1 cellular context compared by ENCODE assay signal in the genomic region with DNA sequence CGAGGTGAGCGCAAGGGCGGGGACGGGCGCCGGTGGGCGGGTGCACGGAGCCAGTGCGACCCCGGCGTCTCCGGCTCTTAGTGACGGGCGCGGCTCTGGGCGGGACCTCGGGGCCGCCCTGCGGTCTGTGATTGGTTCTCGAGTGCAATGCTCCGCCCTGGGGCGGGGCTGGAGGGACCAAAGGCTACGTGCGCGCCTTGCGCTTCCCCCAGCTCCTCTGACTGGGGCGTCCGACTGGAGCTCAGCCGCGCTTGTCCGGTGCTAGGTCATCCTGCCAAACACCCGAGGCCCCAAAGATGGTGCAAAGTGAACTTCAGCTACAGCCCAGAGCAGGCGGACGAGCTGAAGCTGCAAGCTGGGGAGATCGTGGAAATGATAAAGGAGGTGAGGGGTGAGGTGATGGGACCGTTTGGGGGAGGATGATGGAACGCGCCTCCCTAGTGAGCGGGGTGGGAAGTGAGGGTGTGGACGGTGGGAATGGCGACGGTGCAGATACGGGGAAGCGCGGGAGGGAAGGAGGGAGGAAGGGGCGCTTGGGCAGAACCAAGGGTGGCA.
TF ChIP-seq lines count a peak whose summit lies in the region.

No MANE protein-coding gene starts in this region.

TF ChIP-seq in HepG2, 621 proteins besides CTCF, POLR2A, EP300 and RAD21 (continued from another document and continues in another):
- TF ChIP-seq YEATS4 (CRISPR knock-in tag; IDR thresholded peaks at IDR 0.05; ENCODE audit: borderline replicate concordance) (no peak; the same call in 1 of the 2 replicates), RNF2 (conservative IDR thresholded peaks at IDR 0.05; ENCODE audit: low read depth) (no peak; the same call in 1 of the 2 replicates), RFXAP (CRISPR knock-in tag; IDR thresholded peaks at IDR 0.05; ENCODE audit: borderline replicate concordance) (no peak; the same call in 1 of the 2 replicates), NFE2L1 (CRISPR knock-in tag; IDR thresholded peaks at IDR 0.05; ENCODE audit: borderline replicate concordance) (no peak), CREB3 (CRISPR knock-in tag; IDR thresholded peaks at IDR 0.05) (no peak), SNAPC5 (CRISPR knock-in tag; IDR thresholded peaks at IDR 0.05; ENCODE audit: borderline replicate concordance) (no peak), NFIB (CRISPR knock-in tag; IDR thresholded peaks at IDR 0.05; ENCODE audit: borderline replicate concordance) (no peak), RARA (CRISPR knock-in tag; IDR thresholded peaks at IDR 0.05) (no peak), ZNF335 (CRISPR knock-in tag; IDR thresholded peaks at IDR 0.05) (0 out of 2 replicates have a peak, but pooled peaks have one; percentile 16), ZSCAN12 (CRISPR knock-in tag; IDR thresholded peaks at IDR 0.05) (no peak), ATAD3A (CRISPR knock-in tag; IDR thresholded peaks at IDR 0.05) (no peak), ZNF674 (CRISPR knock-in tag; IDR thresholded peaks at IDR 0.05; ENCODE audit: low read depth) (no peak), KLF11 (CRISPR knock-in tag; IDR thresholded peaks at IDR 0.05) (no peak), RELA (CRISPR knock-in tag; IDR thresholded peaks at IDR 0.05) (no peak), ZNF547 (CRISPR knock-in tag; IDR thresholded peaks at IDR 0.05) (peak; percentile 72; the same call in 1 of the 2 replicates), BORCS8-MEF2B (CRISPR knock-in tag; IDR thresholded peaks at IDR 0.05) (peak; percentile 64; the same call in 1 of the 2 replicates), MBNL3 (CRISPR knock-in tag; conservative IDR thresholded peaks at IDR 0.05) (no peak), ZNF230 (CRISPR knock-in tag; IDR thresholded peaks at IDR 0.05) (no peak), ARNT (IDR thresholded peaks at IDR 0.05) (no peak), GABPA (IDR thresholded peaks at IDR 0.05; ENCODE audit: low read depth, low read length) (no peak), GABPA (CRISPR knock-in tag; IDR thresholded peaks at IDR 0.05; ENCODE audit: low read depth) (no peak), NCOA5 (CRISPR knock-in tag; IDR thresholded peaks at IDR 0.05) (no peak), IRF2 (CRISPR knock-in tag; IDR thresholded peaks at IDR 0.05) (0 out of 2 replicates have a peak, but pooled peaks have one; percentile 56), CREBL2 (CRISPR knock-in tag; IDR thresholded peaks at IDR 0.05; ENCODE audit: borderline replicate concordance) (no peak), ZFY (CRISPR knock-in tag; IDR thresholded peaks at IDR 0.05) (no peak; the same call in 1 of the 2 replicates), ZNF382 (CRISPR knock-in tag; IDR thresholded peaks at IDR 0.05; ENCODE audit: borderline replicate concordance) (no peak), MAZ (IDR thresholded peaks at IDR 0.05; ENCODE audit: borderline replicate concordance, low read depth, low read length) (no peak), MAZ (CRISPR knock-in tag; IDR thresholded peaks at IDR 0.05; ENCODE audit: low read depth) (peak; percentile 90), WIZ (CRISPR knock-in tag; IDR thresholded peaks at IDR 0.05) (no peak), ZNF569 (CRISPR knock-in tag; IDR thresholded peaks at IDR 0.05; ENCODE audit: borderline replicate concordance) (no peak), GABPB1 (CRISPR knock-in tag; IDR thresholded peaks at IDR 0.05) (peak; percentile 59; the same call in 1 of the 2 replicates), ZNF878 (CRISPR knock-in tag; IDR thresholded peaks at IDR 0.05) (no peak), ZNF501 (CRISPR knock-in tag; IDR thresholded peaks at IDR 0.05) (0 out of 2 replicates have a peak, but pooled peaks have one; percentile 6), ZNF746 (CRISPR knock-in tag; IDR thresholded peaks at IDR 0.05) (no peak), TBX2 (CRISPR knock-in tag; IDR thresholded peaks at IDR 0.05; ENCODE audit: borderline replicate concordance) (peak; percentile 79), CSRNP1 (CRISPR knock-in tag; IDR thresholded peaks at IDR 0.05) (no peak), SRF (IDR thresholded peaks at IDR 0.05; ENCODE audit: low read depth, low read length) (no peak), ZNF124 (CRISPR knock-in tag; IDR thresholded peaks at IDR 0.05) (no peak), CBX5 (CRISPR knock-in tag; IDR thresholded peaks at IDR 0.05; ENCODE audit: borderline replicate concordance) (no peak), SETDB1 (CRISPR knock-in tag; IDR thresholded peaks at IDR 0.05; ENCODE audit: borderline replicate concordance) (no peak), ZBTB1 (CRISPR knock-in tag; IDR thresholded peaks at IDR 0.05; ENCODE audit: borderline replicate concordance) (no peak), ATF5 (CRISPR knock-in tag; IDR thresholded peaks at IDR 0.05; ENCODE audit: low read depth) (no peak), TP53 (CRISPR knock-in tag; conservative IDR thresholded peaks at IDR 0.05) (no peak), PPARG (CRISPR knock-in tag; conservative IDR thresholded peaks at IDR 0.05) (peak; percentile 59; the same call in 1 of the 2 replicates), FOXP1 (IDR thresholded peaks at IDR 0.05) (no peak), FOXP1 (CRISPR knock-in tag; IDR thresholded peaks at IDR 0.05) (no peak)
- TF ChIP-seq, protein P1, sequence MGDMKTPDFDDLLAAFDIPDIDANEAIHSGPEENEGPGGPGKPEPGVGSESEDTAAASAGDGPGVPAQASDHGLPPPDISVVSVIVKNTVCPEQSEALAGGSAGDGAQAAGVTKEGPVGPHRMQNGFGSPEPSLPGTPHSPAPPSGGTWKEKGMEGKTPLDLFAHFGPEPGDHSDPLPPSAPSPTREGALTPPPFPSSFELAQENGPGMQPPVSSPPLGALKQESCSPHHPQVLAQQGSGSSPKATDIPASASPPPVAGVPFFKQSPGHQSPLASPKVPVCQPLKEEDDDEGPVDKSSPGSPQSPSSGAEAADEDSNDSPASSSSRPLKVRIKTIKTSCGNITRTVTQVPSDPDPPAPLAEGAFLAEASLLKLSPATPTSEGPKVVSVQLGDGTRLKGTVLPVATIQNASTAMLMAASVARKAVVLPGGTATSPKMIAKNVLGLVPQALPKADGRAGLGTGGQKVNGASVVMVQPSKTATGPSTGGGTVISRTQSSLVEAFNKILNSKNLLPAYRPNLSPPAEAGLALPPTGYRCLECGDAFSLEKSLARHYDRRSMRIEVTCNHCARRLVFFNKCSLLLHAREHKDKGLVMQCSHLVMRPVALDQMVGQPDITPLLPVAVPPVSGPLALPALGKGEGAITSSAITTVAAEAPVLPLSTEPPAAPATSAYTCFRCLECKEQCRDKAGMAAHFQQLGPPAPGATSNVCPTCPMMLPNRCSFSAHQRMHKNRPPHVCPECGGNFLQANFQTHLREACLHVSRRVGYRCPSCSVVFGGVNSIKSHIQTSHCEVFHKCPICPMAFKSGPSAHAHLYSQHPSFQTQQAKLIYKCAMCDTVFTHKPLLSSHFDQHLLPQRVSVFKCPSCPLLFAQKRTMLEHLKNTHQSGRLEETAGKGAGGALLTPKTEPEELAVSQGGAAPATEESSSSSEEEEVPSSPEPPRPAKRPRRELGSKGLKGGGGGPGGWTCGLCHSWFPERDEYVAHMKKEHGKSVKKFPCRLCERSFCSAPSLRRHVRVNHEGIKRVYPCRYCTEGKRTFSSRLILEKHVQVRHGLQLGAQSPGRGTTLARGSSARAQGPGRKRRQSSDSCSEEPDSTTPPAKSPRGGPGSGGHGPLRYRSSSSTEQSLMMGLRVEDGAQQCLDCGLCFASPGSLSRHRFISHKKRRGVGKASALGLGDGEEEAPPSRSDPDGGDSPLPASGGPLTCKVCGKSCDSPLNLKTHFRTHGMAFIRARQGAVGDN (CRISPR knock-in tag; IDR thresholded peaks at IDR 0.05), result peak; percentile 73
- TF ChIP-seq, protein P2, sequence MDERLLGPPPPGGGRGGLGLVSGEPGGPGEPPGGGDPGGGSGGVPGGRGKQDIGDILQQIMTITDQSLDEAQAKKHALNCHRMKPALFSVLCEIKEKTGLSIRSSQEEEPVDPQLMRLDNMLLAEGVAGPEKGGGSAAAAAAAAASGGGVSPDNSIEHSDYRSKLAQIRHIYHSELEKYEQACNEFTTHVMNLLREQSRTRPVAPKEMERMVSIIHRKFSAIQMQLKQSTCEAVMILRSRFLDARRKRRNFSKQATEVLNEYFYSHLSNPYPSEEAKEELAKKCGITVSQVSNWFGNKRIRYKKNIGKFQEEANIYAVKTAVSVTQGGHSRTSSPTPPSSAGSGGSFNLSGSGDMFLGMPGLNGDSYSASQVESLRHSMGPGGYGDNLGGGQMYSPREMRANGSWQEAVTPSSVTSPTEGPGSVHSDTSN (CRISPR knock-in tag; IDR thresholded peaks at IDR 0.05), result no peak
- TF ChIP-seq, protein P3, sequence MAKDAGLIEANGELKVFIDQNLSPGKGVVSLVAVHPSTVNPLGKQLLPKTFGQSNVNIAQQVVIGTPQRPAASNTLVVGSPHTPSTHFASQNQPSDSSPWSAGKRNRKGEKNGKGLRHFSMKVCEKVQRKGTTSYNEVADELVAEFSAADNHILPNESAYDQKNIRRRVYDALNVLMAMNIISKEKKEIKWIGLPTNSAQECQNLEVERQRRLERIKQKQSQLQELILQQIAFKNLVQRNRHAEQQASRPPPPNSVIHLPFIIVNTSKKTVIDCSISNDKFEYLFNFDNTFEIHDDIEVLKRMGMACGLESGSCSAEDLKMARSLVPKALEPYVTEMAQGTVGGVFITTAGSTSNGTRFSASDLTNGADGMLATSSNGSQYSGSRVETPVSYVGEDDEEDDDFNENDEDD (CRISPR knock-in tag; IDR thresholded peaks at IDR 0.05; ENCODE audit: borderline replicate concordance), result no peak
- TF ChIP-seq, protein P4, sequence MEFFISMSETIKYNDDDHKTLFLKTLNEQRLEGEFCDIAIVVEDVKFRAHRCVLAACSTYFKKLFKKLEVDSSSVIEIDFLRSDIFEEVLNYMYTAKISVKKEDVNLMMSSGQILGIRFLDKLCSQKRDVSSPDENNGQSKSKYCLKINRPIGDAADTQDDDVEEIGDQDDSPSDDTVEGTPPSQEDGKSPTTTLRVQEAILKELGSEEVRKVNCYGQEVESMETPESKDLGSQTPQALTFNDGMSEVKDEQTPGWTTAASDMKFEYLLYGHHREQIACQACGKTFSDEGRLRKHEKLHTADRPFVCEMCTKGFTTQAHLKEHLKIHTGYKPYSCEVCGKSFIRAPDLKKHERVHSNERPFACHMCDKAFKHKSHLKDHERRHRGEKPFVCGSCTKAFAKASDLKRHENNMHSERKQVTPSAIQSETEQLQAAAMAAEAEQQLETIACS (CRISPR knock-in tag; IDR thresholded peaks at IDR 0.05), result peak; percentile 90
- TF ChIP-seq, protein P5, sequence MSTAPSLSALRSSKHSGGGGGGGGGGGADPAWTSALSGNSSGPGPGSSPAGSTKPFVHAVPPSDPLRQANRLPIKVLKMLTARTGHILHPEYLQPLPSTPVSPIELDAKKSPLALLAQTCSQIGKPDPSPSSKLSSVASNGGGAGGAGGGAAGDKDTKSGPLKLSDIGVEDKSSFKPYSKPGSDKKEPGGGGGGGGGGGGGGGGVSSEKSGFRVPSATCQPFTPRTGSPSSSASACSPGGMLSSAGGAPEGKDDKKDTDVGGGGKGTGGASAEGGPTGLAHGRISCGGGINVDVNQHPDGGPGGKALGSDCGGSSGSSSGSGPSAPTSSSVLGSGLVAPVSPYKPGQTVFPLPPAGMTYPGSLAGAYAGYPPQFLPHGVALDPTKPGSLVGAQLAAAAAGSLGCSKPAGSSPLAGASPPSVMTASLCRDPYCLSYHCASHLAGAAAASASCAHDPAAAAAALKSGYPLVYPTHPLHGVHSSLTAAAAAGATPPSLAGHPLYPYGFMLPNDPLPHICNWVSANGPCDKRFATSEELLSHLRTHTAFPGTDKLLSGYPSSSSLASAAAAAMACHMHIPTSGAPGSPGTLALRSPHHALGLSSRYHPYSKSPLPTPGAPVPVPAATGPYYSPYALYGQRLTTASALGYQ (CRISPR knock-in tag; IDR thresholded peaks at IDR 0.05), result no peak
